Comparison of ENCODE assay signal across 10 cellular contexts in genomic region chr6:474454-475185, GRCh38.
DNase-seq lines count a peak whose midpoint lies in the region; ATAC-seq and TF ChIP-seq lines count a peak whose summit lies in the region.
"Had no signal": no experiment of that assay in that cellular context is flagged by ENCODE, and none has a peak within 500 bp of the region (broad histone marks: within the 10 kb centered on the region; RNA-seq: fewer than 3 reads in every experiment).

No MANE protein-coding gene starts in this region.

- H3K27me3 ChIP-seq in SJCRH30: no peaks in the 10 kb centered on the region
- H3K27me3 ChIP-seq: adrenal gland had no signal

- POLR2A ChIA-PET in WTC11 (lab: Charles Lee): no interaction called here

- TF ChIP-seq CTCF in WTC11 (IDR thresholded peaks at IDR 0.05): no peak

- DNase-seq in NCI-H2227 (lab: John Stamatoyannopoulos, UW; ENCODE audit: unreplicated experiment) (peak; percentile 22), NCI-H2227 treated with DMSO at 0.1 percent for 48 hours (lab: John Stamatoyannopoulos, UW) (no peak), WTC11 (ENCODE audit: low spot score) (no peak), cortex of kidney (lab: John Stamatoyannopoulos, UW) (no peak), SJCRH30 (no peak)
- DNase-seq in effector CD4-positive, alpha-beta T cell: peak; percentile 46
- DNase-seq in stimulated activated CD4-positive, alpha-beta T cell treated with anti-CD3 and anti-CD28 coated beads, TNF-alpha, amount 100 ng/mL, for 4 hours (ENCODE audit: low read depth in 3 of 3): peak; percentile 51 to 69 (median 55)

- no peaks in the 10 kb centered on the region for H3K36me3 Mint-ChIP-seq in WTC11

- H3K27ac ChIP-seq in SJCRH30: no peak overlapping the region
- H3K27ac ChIP-seq: adrenal gland, parathyroid adenoma had no signal

- H3K4me1 Mint-ChIP-seq in WTC11: 0 out of 2 replicates have a peak, but pooled peaks cover 5% of the 10 kb centered on the region

- no peak overlapping the region for H3K4me3 Mint-ChIP-seq in WTC11

- H3K9me3 Mint-ChIP-seq in WTC11: no peaks in the 10 kb centered on the region

- no peaks in the 10 kb centered on the region for H3K4me1 ChIP-seq in SJCRH30
- H3K4me1 ChIP-seq: adrenal gland, parathyroid adenoma had no signal

- H3K4me3 ChIP-seq in SJCRH30: no peak overlapping the region
- H3K4me3 ChIP-seq: adrenal gland had no signal

- CTCF ChIA-PET in WTC11 (lab: Charles Lee): no interaction called here

- H3K27ac Mint-ChIP-seq in WTC11: no peak overlapping the region

- H3K9me3 ChIP-seq in SJCRH30 (replicated peaks): no peaks in the 10 kb centered on the region
- H3K9me3 ChIP-seq: adrenal gland had no signal

- no peaks in the 10 kb centered on the region for H3K27me3 Mint-ChIP-seq in WTC11 (ENCODE audit: low read depth)

- no peaks in the 10 kb centered on the region for H3K36me3 ChIP-seq in SJCRH30
- H3K36me3 ChIP-seq: adrenal gland had no signal

- ATAC-seq in HG03460 (IDR thresholded peaks at IDR 0.05; ENCODE audit: unreplicated experiment) (peak; percentile 87), WTC11 (peak; percentile 40; the same call in 1 of the 2 replicates)

TF ChIP-seq in WTC11, 78 proteins besides CTCF, POLR2A, EP300 and RAD21:
- TF ChIP-seq NFATC4 (CRISPR knock-in tag; IDR thresholded peaks at IDR 0.05) (no peak), MAX (CRISPR knock-in tag; IDR thresholded peaks at IDR 0.05) (no peak), ZBTB43 (CRISPR knock-in tag; IDR thresholded peaks at IDR 0.05) (no peak), ETV6 (CRISPR knock-in tag; IDR thresholded peaks at IDR 0.05) (no peak), FOXP1 (CRISPR knock-in tag; IDR thresholded peaks at IDR 0.05; ENCODE audit: borderline replicate concordance) (no peak), ELF4 (CRISPR knock-in tag; IDR thresholded peaks at IDR 0.05; ENCODE audit: low read depth) (no peak)

Comparison
In these comparisons a context has a peak if more than half of its experiments do, and no peak if none do; other contexts are left out.
1. DNase-seq: peak in NCI-H2227 (single experiment), effector CD4-positive, alpha-beta T cell (single experiment) and stimulated activated CD4-positive, alpha-beta T cell treated with anti-CD3 and anti-CD28 coated beads, TNF-alpha, amount 100 ng/mL, for 4 hours (3 of 3); none in NCI-H2227 treated with DMSO at 0.1 percent for 48 hours (single experiment), WTC11 (single experiment), cortex of kidney (single experiment) and SJCRH30 (0 of 2).